In genomic region chrX:119565110-119565663, GRCh38 we compare ENCODE assay signal across 8 cellular contexts. TPM values are rescaled to one million over a fixed set of nuclear protein-coding genes. Genes with fewer than 3 reads are reported as not detected.
DNase-seq lines count a peak whose midpoint lies in the region; ATAC-seq, FAIRE-seq and TF ChIP-seq lines count a peak whose summit lies in the region.

TSS of gene STEEP1 (minus strand) at chrX:119565409. CDS start at chrX:119565355, 54 bp downstream.

- peak; percentile 89 for ATAC-seq in GM19035 (IDR thresholded peaks at IDR 0.05; ENCODE audit: unreplicated experiment)
- ATAC-seq in HG03432 (IDR thresholded peaks at IDR 0.05; ENCODE audit: unreplicated experiment) = peak; percentile 94

- H3K36me3 ChIP-seq in keratinocyte (ENCODE audit: control insufficient read depth in 2 of 2, extremely low read depth in 1 of 2, insufficient read depth in 2 of 2, low read length in 2 of 2) = peaks cover 0 to 1% of the 10 kb centered on the region in 2 experiments

- TF ChIP-seq CTCF in AG09309 (IDR thresholded peaks at IDR 0.05; ENCODE audit: control insufficient read depth, insufficient read depth, low read depth, low read length, missing control alignments) (no peak), keratinocyte (optimal IDR thresholded peaks at IDR 0.05 in 1 of 3, IDR thresholded peaks at IDR 0.05 in 1 of 3, conservative IDR thresholded peaks at IDR 0.05 in 1 of 3; ENCODE audit: extremely low read depth in 1 of 3, insufficient read depth in 2 of 3, low read length in 3 of 3) (no peak)

- no peaks in the 10 kb centered on the region for H4K20me1 ChIP-seq in keratinocyte (ENCODE audit: control insufficient read depth, extremely low read depth, insufficient read depth, low read length)

- DNase-seq in AG09309 (ENCODE audit: low read depth) (peak; percentile 62), NCI-H510A (lab: John Stamatoyannopoulos, UW) (peak; percentile 89), cerebellum (ENCODE audit: low spot score) (peak; percentile 70), keratinocyte (ENCODE audit: low read depth, low spot score) (peak; percentile 46)
- peak; percentile 79 for DNase-seq in activated CD4-positive, CD25-positive, alpha-beta regulatory T cell treated with anti-CD3 and anti-CD28 coated beads, Interleukin-2, amount 50 U/mL, for 72 hours
- DNase-seq in stimulated activated CD4-positive, alpha-beta T cell treated with anti-CD3 and anti-CD28 coated beads, Interleukin-15, amount 100 ng/mL, for 1 hour (ENCODE audit: low read depth in 1 of 2, low spot score in 1 of 2) = peak; percentile 54 to 67

- no peaks in the 10 kb centered on the region for H3K9me1 ChIP-seq in keratinocyte (ENCODE audit: control insufficient read depth, extremely low read depth, insufficient read depth, low read length)

- H3K27ac ChIP-seq in keratinocyte (ENCODE audit: control insufficient read depth, insufficient read depth, low read length) = peak within 1 kb of the TSS; percentile 66

- H2AFZ ChIP-seq in keratinocyte (ENCODE audit: control insufficient read depth, low read length) = peak within 1 kb of the TSS; percentile 67

- H3K4me3 ChIP-seq in AG09309 (ENCODE audit: control insufficient read depth, low read depth, low read length) (peak within 1 kb of the TSS; percentile 66), keratinocyte (ENCODE audit: control insufficient read depth in 2 of 3, extremely low read depth in 1 of 3, insufficient read depth in 2 of 3, low read depth in 1 of 3, low read length in 3 of 3) (peak within 1 kb of the TSS; percentile 54 to 78 (median 58))

- H3K4me2 ChIP-seq in keratinocyte (ENCODE audit: control insufficient read depth, extremely low read depth, insufficient read depth, low read depth, low read length) = peak within 1 kb of the TSS; percentile 77

- dilution Hi-C loops in keratinocyte (cut with MboI; ENCODE audit: extremely low pct_ligation_motif_present, low sequenced_read_pairs) = no loop called here

- peak within 1 kb of the TSS; percentile 86 for H3K9ac ChIP-seq in keratinocyte (ENCODE audit: control insufficient read depth, extremely low read depth, insufficient read depth, low read length)

- no peaks in the 10 kb centered on the region for H3K4me1 ChIP-seq in keratinocyte (ENCODE audit: control insufficient read depth, extremely low read depth, insufficient read depth, low read length)

- H3K79me2 ChIP-seq in keratinocyte (ENCODE audit: control insufficient read depth, insufficient read depth, low read length) = peaks cover 12% of the 10 kb centered on the region

- peak; percentile 46 for FAIRE-seq in keratinocyte (lab: Jason Lieb, UNC)

- H3K27me3 ChIP-seq in keratinocyte (ENCODE audit: control insufficient read depth, extremely low read depth, insufficient read depth, low read length) = no peaks in the 10 kb centered on the region

- no peaks in the 10 kb centered on the region for H3K9me3 ChIP-seq in keratinocyte (ENCODE audit: control insufficient read depth, low read depth, low read length)

RNA-seq across cellular contexts. Expression of gene STEEP1, which starts in this region (rescaled TPM):
- total RNA-seq in cerebellum = 27.9 TPM
- 19.5 to 23.3 TPM (median 19.7 TPM) in 3 replicates for polyA plus RNA-seq in keratinocyte
- 25.4 TPM for polyA plus RNA-seq in keratinocyte (2011; ENCODE audit: low read depth)
- 19.0 and 19.1 TPM in 2 replicates for polyA plus RNA-seq in keratinocyte (2011; cell fraction: cytosol; rRNA removed)
- polyA plus RNA-seq in keratinocyte (2011; cell fraction: nucleus; rRNA removed) = 19.3 and 23.6 TPM in 2 replicates
- 23.3 TPM in 2 replicates for polyA plus RNA-seq in keratinocyte (2012; ENCODE audit: low replicate concordance)
- polyA minus RNA-seq in keratinocyte = 14.3 to 24.2 TPM (median 16.7 TPM) in 3 replicates
- 7.9 TPM for polyA minus RNA-seq in keratinocyte (2011; cell fraction: cytosol; rRNA and poly(A)+ RNA removed)
- 12.1 and 17.9 TPM in 2 replicates for polyA minus RNA-seq in keratinocyte (2011; cell fraction: nucleus; rRNA and poly(A)+ RNA removed)

Comparison
In these comparisons a context has a peak if more than half of its experiments do, and no peak if none do; other contexts are left out.
1. Peak in every context shown above with its lines: DNase-seq, ATAC-seq, H3K4me3 ChIP-seq and H3K27ac ChIP-seq.